Comparison of ENCODE assay signal across 9 cellular contexts in the genomic region with DNA sequence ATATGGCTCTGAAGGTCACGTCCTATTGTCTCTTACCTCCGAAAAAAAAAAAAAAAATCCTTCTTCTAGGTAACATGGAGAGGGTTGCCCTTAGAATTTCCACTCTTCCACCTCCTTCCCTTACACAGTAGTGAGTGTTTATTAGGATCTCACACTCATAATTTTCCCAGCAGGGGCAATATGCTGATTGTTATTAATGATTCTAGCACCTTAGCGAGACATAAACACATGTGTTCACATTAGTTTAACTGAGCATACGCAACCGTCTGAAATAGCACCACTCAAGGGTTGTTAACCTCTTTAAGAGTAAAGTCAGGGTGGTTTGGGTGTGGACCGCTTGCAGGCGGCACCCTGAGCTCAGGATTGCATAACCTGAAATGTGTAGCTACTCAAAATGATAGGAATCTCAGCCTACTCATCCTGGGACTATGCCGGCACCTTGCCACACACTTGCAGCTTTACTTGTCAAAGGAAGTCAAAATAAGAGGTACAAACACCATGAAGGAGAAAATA. TPM values are rescaled to one million over a fixed set of nuclear protein-coding genes. Genes with fewer than 3 reads are reported as not detected.
DNase-seq lines count a peak whose midpoint lies in the region; ATAC-seq and TF ChIP-seq lines count a peak whose summit lies in the region.
"Had no signal": no experiment of that assay in that cellular context is flagged by ENCODE, and none has a peak within 500 bp of the region (broad histone marks: within the 10 kb centered on the region; RNA-seq: fewer than 3 reads in every experiment).

No MANE protein-coding gene starts in this region.

- H3K9me3 Mint-ChIP-seq in T-cell: no peaks in the 10 kb centered on the region
- H3K9me3 Mint-ChIP-seq in neural progenitor cell: no peaks in the 10 kb centered on the region

- POLR2A ChIA-PET in T-cell (lab: Charles Lee): interaction anchor here (0.6 kb wide), 2 partner anchors 57 to 151 kb away, joined by 5 to 7 read pairs; no protein-coding TSS in a partner anchor

- H3K27ac ChIP-seq in neural progenitor cell: no peak overlapping the region
- H3K27ac ChIP-seq: BLaER1 had no signal

- peak overlapping the region; percentile 67 for H3K4me3 ChIP-seq in neural progenitor cell

- H3K4me2 ChIP-seq in neural progenitor cell: peak overlapping the region; percentile 94

- peak overlapping the region; percentile 78 to 98 (median 83) for H3K4me3 Mint-ChIP-seq in T-cell
- peak overlapping the region; percentile 83 for H3K4me3 Mint-ChIP-seq in neural progenitor cell

- H4K20me1 ChIP-seq in neural progenitor cell (ENCODE audit: low read depth): peaks cover 23% of the 10 kb centered on the region

- H3K4me1 Mint-ChIP-seq in T-cell (peaks cover 42 to 49% (median 49%) of the 10 kb centered on the region in 3 donors), neural progenitor cell (peaks cover 26% of the 10 kb centered on the region)

- H3K9me3 ChIP-seq in neural progenitor cell (ENCODE audit: low read depth): no peaks in the 10 kb centered on the region
- H3K9me3 ChIP-seq: BLaER1 had no signal

- no peaks in the 10 kb centered on the region for H3K79me2 ChIP-seq in neural progenitor cell (ENCODE audit: low read depth)

- DNase-seq in NCI-H748 (lab: John Stamatoyannopoulos, UW; ENCODE audit: unreplicated experiment) (peak; percentile 24), NCI-H748 treated with DMSO at 0.1 percent for 48 hours (lab: John Stamatoyannopoulos, UW) (no peak), T-cell (peak in 1 of 34 experiments; percentile 5), fibroblast of peridontal ligament (ENCODE audit: extremely low read depth) (peak; percentile 42), neural progenitor cell (ENCODE audit: low spot score) (no peak)

- H3K36me3 Mint-ChIP-seq in T-cell: peaks cover 4% of the 10 kb centered on the region
- H3K36me3 Mint-ChIP-seq in neural progenitor cell: no peaks in the 10 kb centered on the region

- H3K27ac Mint-ChIP-seq in T-cell (peak overlapping the region in 1 of 2 donors; percentile 48), neural progenitor cell (no peak overlapping the region)

- H2AFZ ChIP-seq in neural progenitor cell (replicated peaks): no peak overlapping the region

- CTCF ChIA-PET in T-cell (lab: Charles Lee): interaction anchor here in 1 of 2 donors (0.6 kb wide), 1 partner anchor 268 kb away, joined by 4 read pairs; no protein-coding TSS in a partner anchor

- H3K9ac ChIP-seq in neural progenitor cell: no peak overlapping the region

- no peak for ATAC-seq in T-cell (replicated peaks in 1 of 4)
- no peak for ATAC-seq in GM21619 (IDR thresholded peaks at IDR 0.05; ENCODE audit: unreplicated experiment)
- ATAC-seq in HG02610 (IDR thresholded peaks at IDR 0.05; ENCODE audit: unreplicated experiment): no peak
- ATAC-seq in HG02852 (IDR thresholded peaks at IDR 0.05; ENCODE audit: unreplicated experiment): no peak

- no peaks in the 10 kb centered on the region for H3K27me3 Mint-ChIP-seq in T-cell
- peaks cover 24% of the 10 kb centered on the region for H3K27me3 Mint-ChIP-seq in neural progenitor cell (ENCODE audit: insufficient read depth, low read depth)

- H3F3A ChIP-seq in neural progenitor cell (ENCODE audit: low read depth): peaks cover 24% of the 10 kb centered on the region

- no peaks in the 10 kb centered on the region for H3K36me3 ChIP-seq in neural progenitor cell

- H3K27me3 ChIP-seq in neural progenitor cell: peaks cover 48% of the 10 kb centered on the region

- peaks cover 15% of the 10 kb centered on the region for H3K4me1 ChIP-seq in neural progenitor cell

- TF ChIP-seq CTCF in neural progenitor cell (IDR thresholded peaks at IDR 0.05): no peak

RNA-seq across cellular contexts. Expression of gene CPEB3, which starts 52.2 kb away (rescaled TPM):
- total RNA-seq in T-cell (1 to 10 TPM; 2.7 to 4.1 (median 3.1) TPM), neural progenitor cell (ENCODE audit: low replicate concordance) (1.3 and 2.2 TPM in 2 replicates)

RNA-seq across cellular contexts. Expression of gene MARCHF5, which starts 52.3 kb away (rescaled TPM):
- total RNA-seq in T-cell: 10 to 100 TPM; 22.8 to 37.9 (median 32.7) TPM
- 22.7 and 28.7 TPM in 2 replicates for total RNA-seq in neural progenitor cell (ENCODE audit: low replicate concordance)

Comparison
In these comparisons a context has a peak if more than half of its experiments do, and no peak if none do; other contexts are left out.
1. DNase-seq: peak in NCI-H748 (single experiment) and fibroblast of peridontal ligament (single experiment); none in NCI-H748 treated with DMSO at 0.1 percent for 48 hours (single experiment) and neural progenitor cell (single experiment).